1 cellular context compared by ENCODE assay signal in the genomic region with DNA sequence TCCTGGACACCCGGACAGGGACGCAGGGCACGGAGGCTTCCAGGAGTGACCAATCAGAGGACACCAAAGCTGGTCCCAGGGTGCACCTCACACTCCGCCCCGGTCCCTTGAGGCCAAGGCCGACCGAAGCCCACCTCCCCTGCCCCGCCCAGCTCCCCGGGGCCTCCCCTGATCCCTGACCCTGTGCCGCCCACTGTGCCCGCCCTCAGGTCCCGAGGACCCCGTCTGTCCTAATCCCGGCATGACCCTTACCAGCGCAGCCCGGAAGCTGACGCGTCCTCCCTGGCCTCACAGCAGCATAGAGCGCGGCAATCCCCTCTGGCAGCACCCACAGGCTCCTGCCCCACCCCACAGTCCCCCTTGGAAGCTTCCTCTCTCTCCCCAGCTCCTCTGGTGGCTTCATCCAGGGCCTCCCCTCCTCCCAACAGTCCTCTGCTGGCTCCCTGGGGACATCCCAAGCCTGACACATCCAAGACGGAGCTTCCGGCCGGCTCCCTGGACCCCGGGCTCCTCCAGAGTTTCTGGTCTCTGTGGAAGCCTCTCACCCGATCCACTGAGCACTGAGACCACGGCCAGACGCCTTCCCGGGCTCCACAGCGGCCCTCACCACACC.
A peak's percentile ranks its signal among the peaks of the same experiment; 100 is the strongest.
TF ChIP-seq lines count a peak whose summit lies in the region.

No MANE protein-coding gene starts in this region.

TF ChIP-seq in HepG2, 621 proteins besides CTCF, POLR2A, EP300 and RAD21 (continued from another document and continues in another):
- TF ChIP-seq ZBTB34 (CRISPR knock-in tag; IDR thresholded peaks at IDR 0.05) (0 out of 2 replicates have a peak, but pooled peaks have one; percentile 47), GLMP (CRISPR knock-in tag; IDR thresholded peaks at IDR 0.05; ENCODE audit: borderline replicate concordance) (no peak), CAMTA2 (CRISPR knock-in tag; IDR thresholded peaks at IDR 0.05; ENCODE audit: borderline replicate concordance) (no peak), ZNF549 (CRISPR knock-in tag; IDR thresholded peaks at IDR 0.05) (no peak), NR2C2 (CRISPR knock-in tag; IDR thresholded peaks at IDR 0.05; ENCODE audit: borderline replicate concordance) (peak; percentile 93), HCFC1 (IDR thresholded peaks at IDR 0.05; ENCODE audit: low read depth, low read length) (no peak), ZNF782 (CRISPR knock-in tag; IDR thresholded peaks at IDR 0.05; ENCODE audit: borderline replicate concordance) (no peak), SMAD3 (CRISPR knock-in tag; IDR thresholded peaks at IDR 0.05) (no peak), ZNF547 (CRISPR knock-in tag; IDR thresholded peaks at IDR 0.05) (no peak), ZNF383 (CRISPR knock-in tag; IDR thresholded peaks at IDR 0.05; ENCODE audit: borderline replicate concordance) (0 out of 2 replicates have a peak, but pooled peaks have one; percentile 71), ZNF224 (CRISPR knock-in tag; IDR thresholded peaks at IDR 0.05) (no peak), NR3C1 (CRISPR knock-in tag; IDR thresholded peaks at IDR 0.05) (no peak), RFXAP (CRISPR knock-in tag; IDR thresholded peaks at IDR 0.05; ENCODE audit: borderline replicate concordance) (peak; percentile 89; the same call in 1 of the 2 replicates), ZNF564 (CRISPR knock-in tag; IDR thresholded peaks at IDR 0.05) (peak; percentile 52; the same call in 1 of the 2 replicates), ZFP41 (CRISPR knock-in tag; IDR thresholded peaks at IDR 0.05; ENCODE audit: borderline replicate concordance) (no peak), ZBTB38 (CRISPR knock-in tag; IDR thresholded peaks at IDR 0.05) (peak; percentile 80; the same call in 1 of the 2 replicates), ZNF766 (CRISPR knock-in tag; IDR thresholded peaks at IDR 0.05; ENCODE audit: borderline replicate concordance) (peak; percentile 33; the same call in 1 of the 2 replicates), MAX (IDR thresholded peaks at IDR 0.05) (peak; percentile 71), ZNF235 (CRISPR knock-in tag; IDR thresholded peaks at IDR 0.05; ENCODE audit: borderline replicate concordance) (0 out of 2 replicates have a peak, but pooled peaks have one; percentile 56), ZNF770 (CRISPR knock-in tag; IDR thresholded peaks at IDR 0.05) (peak; percentile 62)
- TF ChIP-seq, protein P1, sequence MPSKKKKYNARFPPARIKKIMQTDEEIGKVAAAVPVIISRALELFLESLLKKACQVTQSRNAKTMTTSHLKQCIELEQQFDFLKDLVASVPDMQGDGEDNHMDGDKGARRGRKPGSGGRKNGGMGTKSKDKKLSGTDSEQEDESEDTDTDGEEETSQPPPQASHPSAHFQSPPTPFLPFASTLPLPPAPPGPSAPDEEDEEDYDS (CRISPR knock-in tag; IDR thresholded peaks at IDR 0.05), result peak; percentile 59
- TF ChIP-seq, protein P2, sequence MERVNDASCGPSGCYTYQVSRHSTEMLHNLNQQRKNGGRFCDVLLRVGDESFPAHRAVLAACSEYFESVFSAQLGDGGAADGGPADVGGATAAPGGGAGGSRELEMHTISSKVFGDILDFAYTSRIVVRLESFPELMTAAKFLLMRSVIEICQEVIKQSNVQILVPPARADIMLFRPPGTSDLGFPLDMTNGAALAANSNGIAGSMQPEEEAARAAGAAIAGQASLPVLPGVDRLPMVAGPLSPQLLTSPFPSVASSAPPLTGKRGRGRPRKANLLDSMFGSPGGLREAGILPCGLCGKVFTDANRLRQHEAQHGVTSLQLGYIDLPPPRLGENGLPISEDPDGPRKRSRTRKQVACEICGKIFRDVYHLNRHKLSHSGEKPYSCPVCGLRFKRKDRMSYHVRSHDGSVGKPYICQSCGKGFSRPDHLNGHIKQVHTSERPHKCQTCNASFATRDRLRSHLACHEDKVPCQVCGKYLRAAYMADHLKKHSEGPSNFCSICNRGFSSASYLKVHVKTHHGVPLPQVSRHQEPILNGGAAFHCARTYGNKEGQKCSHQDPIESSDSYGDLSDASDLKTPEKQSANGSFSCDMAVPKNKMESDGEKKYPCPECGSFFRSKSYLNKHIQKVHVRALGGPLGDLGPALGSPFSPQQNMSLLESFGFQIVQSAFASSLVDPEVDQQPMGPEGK (CRISPR knock-in tag; IDR thresholded peaks at IDR 0.05), result peak; percentile 86
- TF ChIP-seq, protein P3, sequence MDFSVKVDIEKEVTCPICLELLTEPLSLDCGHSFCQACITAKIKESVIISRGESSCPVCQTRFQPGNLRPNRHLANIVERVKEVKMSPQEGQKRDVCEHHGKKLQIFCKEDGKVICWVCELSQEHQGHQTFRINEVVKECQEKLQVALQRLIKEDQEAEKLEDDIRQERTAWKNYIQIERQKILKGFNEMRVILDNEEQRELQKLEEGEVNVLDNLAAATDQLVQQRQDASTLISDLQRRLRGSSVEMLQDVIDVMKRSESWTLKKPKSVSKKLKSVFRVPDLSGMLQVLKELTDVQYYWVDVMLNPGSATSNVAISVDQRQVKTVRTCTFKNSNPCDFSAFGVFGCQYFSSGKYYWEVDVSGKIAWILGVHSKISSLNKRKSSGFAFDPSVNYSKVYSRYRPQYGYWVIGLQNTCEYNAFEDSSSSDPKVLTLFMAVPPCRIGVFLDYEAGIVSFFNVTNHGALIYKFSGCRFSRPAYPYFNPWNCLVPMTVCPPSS (IDR thresholded peaks at IDR 0.05), result no peak
- TF ChIP-seq, protein P4, sequence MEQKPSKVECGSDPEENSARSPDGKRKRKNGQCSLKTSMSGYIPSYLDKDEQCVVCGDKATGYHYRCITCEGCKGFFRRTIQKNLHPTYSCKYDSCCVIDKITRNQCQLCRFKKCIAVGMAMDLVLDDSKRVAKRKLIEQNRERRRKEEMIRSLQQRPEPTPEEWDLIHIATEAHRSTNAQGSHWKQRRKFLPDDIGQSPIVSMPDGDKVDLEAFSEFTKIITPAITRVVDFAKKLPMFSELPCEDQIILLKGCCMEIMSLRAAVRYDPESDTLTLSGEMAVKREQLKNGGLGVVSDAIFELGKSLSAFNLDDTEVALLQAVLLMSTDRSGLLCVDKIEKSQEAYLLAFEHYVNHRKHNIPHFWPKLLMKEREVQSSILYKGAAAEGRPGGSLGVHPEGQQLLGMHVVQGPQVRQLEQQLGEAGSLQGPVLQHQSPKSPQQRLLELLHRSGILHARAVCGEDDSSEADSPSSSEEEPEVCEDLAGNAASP (CRISPR knock-in tag; IDR thresholded peaks at IDR 0.05; ENCODE audit: borderline replicate concordance), result peak; percentile 99
- TF ChIP-seq, protein P5, sequence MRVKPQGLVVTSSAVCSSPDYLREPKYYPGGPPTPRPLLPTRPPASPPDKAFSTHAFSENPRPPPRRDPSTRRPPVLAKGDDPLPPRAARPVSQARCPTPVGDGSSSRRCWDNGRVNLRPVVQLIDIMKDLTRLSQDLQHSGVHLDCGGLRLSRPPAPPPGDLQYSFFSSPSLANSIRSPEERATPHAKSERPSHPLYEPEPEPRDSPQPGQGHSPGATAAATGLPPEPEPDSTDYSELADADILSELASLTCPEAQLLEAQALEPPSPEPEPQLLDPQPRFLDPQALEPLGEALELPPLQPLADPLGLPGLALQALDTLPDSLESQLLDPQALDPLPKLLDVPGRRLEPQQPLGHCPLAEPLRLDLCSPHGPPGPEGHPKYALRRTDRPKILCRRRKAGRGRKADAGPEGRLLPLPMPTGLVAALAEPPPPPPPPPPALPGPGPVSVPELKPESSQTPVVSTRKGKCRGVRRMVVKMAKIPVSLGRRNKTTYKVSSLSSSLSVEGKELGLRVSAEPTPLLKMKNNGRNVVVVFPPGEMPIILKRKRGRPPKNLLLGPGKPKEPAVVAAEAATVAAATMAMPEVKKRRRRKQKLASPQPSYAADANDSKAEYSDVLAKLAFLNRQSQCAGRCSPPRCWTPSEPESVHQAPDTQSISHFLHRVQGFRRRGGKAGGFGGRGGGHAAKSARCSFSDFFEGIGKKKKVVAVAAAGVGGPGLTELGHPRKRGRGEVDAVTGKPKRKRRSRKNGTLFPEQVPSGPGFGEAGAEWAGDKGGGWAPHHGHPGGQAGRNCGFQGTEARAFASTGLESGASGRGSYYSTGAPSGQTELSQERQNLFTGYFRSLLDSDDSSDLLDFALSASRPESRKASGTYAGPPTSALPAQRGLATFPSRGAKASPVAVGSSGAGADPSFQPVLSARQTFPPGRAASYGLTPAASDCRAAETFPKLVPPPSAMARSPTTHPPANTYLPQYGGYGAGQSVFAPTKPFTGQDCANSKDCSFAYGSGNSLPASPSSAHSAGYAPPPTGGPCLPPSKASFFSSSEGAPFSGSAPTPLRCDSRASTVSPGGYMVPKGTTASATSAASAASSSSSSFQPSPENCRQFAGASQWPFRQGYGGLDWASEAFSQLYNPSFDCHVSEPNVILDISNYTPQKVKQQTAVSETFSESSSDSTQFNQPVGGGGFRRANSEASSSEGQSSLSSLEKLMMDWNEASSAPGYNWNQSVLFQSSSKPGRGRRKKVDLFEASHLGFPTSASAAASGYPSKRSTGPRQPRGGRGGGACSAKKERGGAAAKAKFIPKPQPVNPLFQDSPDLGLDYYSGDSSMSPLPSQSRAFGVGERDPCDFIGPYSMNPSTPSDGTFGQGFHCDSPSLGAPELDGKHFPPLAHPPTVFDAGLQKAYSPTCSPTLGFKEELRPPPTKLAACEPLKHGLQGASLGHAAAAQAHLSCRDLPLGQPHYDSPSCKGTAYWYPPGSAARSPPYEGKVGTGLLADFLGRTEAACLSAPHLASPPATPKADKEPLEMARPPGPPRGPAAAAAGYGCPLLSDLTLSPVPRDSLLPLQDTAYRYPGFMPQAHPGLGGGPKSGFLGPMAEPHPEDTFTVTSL (CRISPR knock-in tag; IDR thresholded peaks at IDR 0.05; ENCODE audit: borderline replicate concordance), result no peak
- TF ChIP-seq, protein P6, sequence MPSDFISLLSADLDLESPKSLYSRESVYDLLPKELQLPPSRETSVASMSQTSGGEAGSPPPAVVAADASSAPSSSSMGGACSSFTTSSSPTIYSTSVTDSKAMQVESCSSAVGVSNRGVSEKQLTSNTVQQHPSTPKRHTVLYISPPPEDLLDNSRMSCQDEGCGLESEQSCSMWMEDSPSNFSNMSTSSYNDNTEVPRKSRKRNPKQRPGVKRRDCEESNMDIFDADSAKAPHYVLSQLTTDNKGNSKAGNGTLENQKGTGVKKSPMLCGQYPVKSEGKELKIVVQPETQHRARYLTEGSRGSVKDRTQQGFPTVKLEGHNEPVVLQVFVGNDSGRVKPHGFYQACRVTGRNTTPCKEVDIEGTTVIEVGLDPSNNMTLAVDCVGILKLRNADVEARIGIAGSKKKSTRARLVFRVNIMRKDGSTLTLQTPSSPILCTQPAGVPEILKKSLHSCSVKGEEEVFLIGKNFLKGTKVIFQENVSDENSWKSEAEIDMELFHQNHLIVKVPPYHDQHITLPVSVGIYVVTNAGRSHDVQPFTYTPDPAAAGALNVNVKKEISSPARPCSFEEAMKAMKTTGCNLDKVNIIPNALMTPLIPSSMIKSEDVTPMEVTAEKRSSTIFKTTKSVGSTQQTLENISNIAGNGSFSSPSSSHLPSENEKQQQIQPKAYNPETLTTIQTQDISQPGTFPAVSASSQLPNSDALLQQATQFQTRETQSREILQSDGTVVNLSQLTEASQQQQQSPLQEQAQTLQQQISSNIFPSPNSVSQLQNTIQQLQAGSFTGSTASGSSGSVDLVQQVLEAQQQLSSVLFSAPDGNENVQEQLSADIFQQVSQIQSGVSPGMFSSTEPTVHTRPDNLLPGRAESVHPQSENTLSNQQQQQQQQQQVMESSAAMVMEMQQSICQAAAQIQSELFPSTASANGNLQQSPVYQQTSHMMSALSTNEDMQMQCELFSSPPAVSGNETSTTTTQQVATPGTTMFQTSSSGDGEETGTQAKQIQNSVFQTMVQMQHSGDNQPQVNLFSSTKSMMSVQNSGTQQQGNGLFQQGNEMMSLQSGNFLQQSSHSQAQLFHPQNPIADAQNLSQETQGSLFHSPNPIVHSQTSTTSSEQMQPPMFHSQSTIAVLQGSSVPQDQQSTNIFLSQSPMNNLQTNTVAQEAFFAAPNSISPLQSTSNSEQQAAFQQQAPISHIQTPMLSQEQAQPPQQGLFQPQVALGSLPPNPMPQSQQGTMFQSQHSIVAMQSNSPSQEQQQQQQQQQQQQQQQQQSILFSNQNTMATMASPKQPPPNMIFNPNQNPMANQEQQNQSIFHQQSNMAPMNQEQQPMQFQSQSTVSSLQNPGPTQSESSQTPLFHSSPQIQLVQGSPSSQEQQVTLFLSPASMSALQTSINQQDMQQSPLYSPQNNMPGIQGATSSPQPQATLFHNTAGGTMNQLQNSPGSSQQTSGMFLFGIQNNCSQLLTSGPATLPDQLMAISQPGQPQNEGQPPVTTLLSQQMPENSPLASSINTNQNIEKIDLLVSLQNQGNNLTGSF (CRISPR knock-in tag; IDR thresholded peaks at IDR 0.05), result no peak
